ENCODE assay signal across 14 cellular contexts in the genomic region with DNA sequence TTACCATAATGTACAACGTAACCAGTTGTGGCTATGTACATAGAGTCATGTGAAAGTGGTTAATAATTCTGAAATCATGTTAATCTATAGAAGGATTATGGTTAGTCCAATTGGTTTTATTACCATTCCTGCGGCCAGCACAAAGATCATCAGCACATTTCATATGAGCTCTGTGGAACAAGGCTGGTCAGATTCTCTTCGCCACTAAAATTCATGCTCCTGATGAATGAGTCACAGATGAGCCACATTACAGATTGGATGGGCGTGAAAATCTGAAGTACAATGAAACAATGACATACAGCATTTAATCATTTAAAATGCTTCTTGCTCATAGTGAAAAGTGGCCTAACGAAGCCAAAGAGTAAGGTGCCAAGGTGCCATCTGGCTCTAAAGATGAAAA.
DNase-seq lines count a peak whose midpoint lies in the region; ATAC-seq, FAIRE-seq and TF ChIP-seq lines count a peak whose summit lies in the region.
"Had no signal": no experiment of that assay in that cellular context is flagged by ENCODE, and none has a peak within 500 bp of the region (broad histone marks: within the 10 kb centered on the region; RNA-seq: fewer than 3 reads in every experiment).

No MANE protein-coding gene starts in this region.

- no peak for TF ChIP-seq POLR2A in H54 (IDR thresholded peaks at IDR 0.05; ENCODE audit: low read depth, low read length)

- FAIRE-seq in H54 (lab: Jason Lieb, UNC), result peak; percentile 86

- H3K9me3 ChIP-seq in MG63, result no peaks in the 10 kb centered on the region
- H3K9me3 ChIP-seq: HAP-1 had no signal

- no peak overlapping the region for H3K4me3 ChIP-seq in astrocyte of the cerebellum (ENCODE audit: low read depth, low read length)
- no peak overlapping the region for H3K4me3 ChIP-seq in MG63
- no peak overlapping the region for H3K4me3 ChIP-seq in dorsolateral prefrontal cortex
- H3K4me3 ChIP-seq: BLaER1 treated with 17β-estradiol and CSF1 and Interleukin-3, amounts not matched to agents 10 nM and 100 nM; GM23248; HAP-1 had no signal

- in situ Hi-C loops in astrocyte of the cerebellum (cut with HindIII; ENCODE audit: low sequenced_read_pairs), result no loop called here

- DNase-seq in H54 (ENCODE audit: insufficient read length, low spot score) (no peak), RKO (ENCODE audit: low spot score) (peak; percentile 14), astrocyte of the cerebellum (ENCODE audit: low read depth) (peak; percentile 11), foreskin melanocyte (peak; percentile 38), MG63 (no peak), dorsolateral prefrontal cortex (no peak)
- DNase-seq: ACHN; Calu3; CD4-positive, CD25-positive, alpha-beta regulatory T cell; DMS 273 treated with DMSO at 0.1 percent for 48 hours; GM23248 had no signal

- H3K27me3 ChIP-seq in MG63 (no peaks in the 10 kb centered on the region), dorsolateral prefrontal cortex (no peaks in the 10 kb centered on the region)
- H3K27me3 ChIP-seq: BLaER1 treated with 17β-estradiol and CSF1 and Interleukin-3, amounts not matched to agents 10 nM and 100 nM had no signal

- no peak overlapping the region for H3K27ac ChIP-seq in dorsolateral prefrontal cortex
- H3K27ac ChIP-seq: BLaER1 treated with 17β-estradiol and CSF1 and Interleukin-3, amounts not matched to agents 10 nM and 100 nM; GM23248 had no signal

- ATAC-seq in GM21528 (IDR thresholded peaks at IDR 0.05; ENCODE audit: low FRiP score, unreplicated experiment), result no peak

- no peak for TF ChIP-seq CTCF in astrocyte of the cerebellum (IDR thresholded peaks at IDR 0.05; ENCODE audit: low read depth, low read length, missing control alignments)
- TF ChIP-seq CTCF in dorsolateral prefrontal cortex (IDR thresholded peaks at IDR 0.05 in 54 of 56, conservative IDR thresholded peaks at IDR 0.05 in 2 of 56; ENCODE audit: low read depth in 1 of 56, partially characterized antibody in 56 of 56), result no peak

- no peaks in the 10 kb centered on the region for H3K36me3 ChIP-seq in MG63
- H3K36me3 ChIP-seq: BLaER1 treated with 17β-estradiol and CSF1 and Interleukin-3, amounts not matched to agents 10 nM and 100 nM; HAP-1 had no signal

- intact Hi-C loops in dorsolateral prefrontal cortex (cut with DNase I), result no loop called here

Comparison
In these comparisons a context has a peak if more than half of its experiments do, and no peak if none do; other contexts are left out.
1. DNase-seq: peak in RKO (single experiment), astrocyte of the cerebellum (single experiment) and foreskin melanocyte (single experiment); none in H54 (single experiment), MG63 (single experiment) and dorsolateral prefrontal cortex (0 of 10).